In genomic region chr20:1173698-1174097, GRCh38 we compare ENCODE assay signal across 33 cellular contexts. TPM values are rescaled to one million over a fixed set of nuclear protein-coding genes. Genes with fewer than 3 reads are reported as not detected.
"Had no signal": no experiment of that assay in that cellular context is flagged by ENCODE, and none has a peak within 500 bp of the region (broad histone marks: within the 10 kb centered on the region; RNA-seq: fewer than 3 reads in every experiment).

No MANE protein-coding gene starts in this region.

- H3K4me3 ChIP-seq: gastroesophageal sphincter, heart left ventricle, suprapubic skin, tibial artery, upper lobe of right lung had no signal

- DNase-seq: activated CD4-positive, alpha-beta T cell treated with anti-CD3 and anti-CD28 coated beads for 36 hours; activated CD4-positive, CD25-positive, alpha-beta regulatory T cell; activated naive CD8-positive, alpha-beta T cell treated with anti-CD3 and anti-CD28 coated beads, Interleukin-2, amount 50 U/mL, for 24 hours; activated T-cell treated with anti-CD3 and anti-CD28 coated beads, Interleukin-2, amount 50 U/mL, for 1 hour; amygdala; caudate nucleus; heart left ventricle; hypothalamus; immature natural killer cell; naive thymus-derived CD4-positive, alpha-beta T cell; small intestine; stimulated activated CD4-positive, alpha-beta T cell treated with anti-CD3 and anti-CD28 coated beads, Interleukin-4, amount 100 ng/mL, for 4 hours; stimulated activated CD8-positive, alpha-beta memory T cell treated with anti-CD3 and anti-CD28 coated beads, Interleukin-4, amount 100 ng/mL, for 48 hours; stimulated activated naive CD4-positive, alpha-beta T cell; T-helper 1 cell; tibial artery; upper lobe of right lung had no signal

- H3K4me1 ChIP-seq: gastroesophageal sphincter, heart left ventricle, suprapubic skin, tibial artery, upper lobe of right lung had no signal

- ATAC-seq: activated CD4-positive, alpha-beta T cell treated with anti-CD3 and anti-CD28 coated beads for 36 hours; gastroesophageal sphincter; heart left ventricle; naive thymus-derived CD4-positive, alpha-beta T cell; sciatic nerve; upper lobe of right lung had no signal

- H3K27ac ChIP-seq: gastroesophageal sphincter, heart left ventricle, suprapubic skin, tibial artery, upper lobe of right lung had no signal

- H3K9me3 Mint-ChIP-seq: activated naive CD4-positive, alpha-beta T cell treated with anti-CD3 and anti-CD28 coated beads, Interleukin-2, amount 50 U/mL, for 24 hours; activated naive CD8-positive, alpha-beta T cell treated with anti-CD3 and anti-CD28 coated beads, Interleukin-2, amount 50 U/mL, for 24 hours; activated T-helper 1 cell treated with anti-CD3 and anti-CD28 coated beads, Interleukin-12 subunit alpha, Interleukin-12 subunit beta, Interleukin-2, Interleukin-4 antibody, amounts not matched to agents 30 ng/mL and 10 ng/mL and 1 ng/mL, durations not matched to agents 14 hours and 24 hours and 36 hours; immature natural killer cell; mesothelial cell of epicardium; naive thymus-derived CD4-positive, alpha-beta T cell; T-helper 2 cell treated with Interferon-gamma antibody and Interleukin-4, amounts not matched to agents 5 μg/mL and 100 μg/mL, for 36 hours had no signal

- H3K4me1 Mint-ChIP-seq: activated CD4-positive, alpha-beta T cell treated with anti-CD3 and anti-CD28 coated beads for 36 hours; activated naive CD4-positive, alpha-beta T cell treated with anti-CD3 and anti-CD28 coated beads, Interleukin-2, amount 50 U/mL, for 24 hours; activated naive CD8-positive, alpha-beta T cell treated with anti-CD3 and anti-CD28 coated beads, Interleukin-2, amount 50 U/mL, for 24 hours; immature natural killer cell; mesothelial cell of epicardium had no signal

- H3K4me3 Mint-ChIP-seq: activated CD4-positive, alpha-beta T cell treated with anti-CD3 and anti-CD28 coated beads for 36 hours; activated naive CD4-positive, alpha-beta T cell treated with anti-CD3 and anti-CD28 coated beads, Interleukin-2, amount 50 U/mL, for 24 hours; activated naive CD8-positive, alpha-beta T cell treated with anti-CD3 and anti-CD28 coated beads, Interleukin-2, amount 50 U/mL, for 24 hours; activated T-helper 1 cell treated with anti-CD3 and anti-CD28 coated beads, Interleukin-12 subunit alpha, Interleukin-12 subunit beta, Interleukin-2, Interleukin-4 antibody, amounts not matched to agents 30 ng/mL and 10 ng/mL and 1 ng/mL, durations not matched to agents 14 hours and 24 hours and 36 hours; immature natural killer cell; mesothelial cell of epicardium; naive thymus-derived CD4-positive, alpha-beta T cell; T-helper 2 cell treated with Interferon-gamma antibody and Interleukin-4, amounts not matched to agents 5 μg/mL and 100 μg/mL, for 36 hours had no signal

- H3K27me3 ChIP-seq: gastroesophageal sphincter, heart left ventricle, suprapubic skin, tibial artery, upper lobe of right lung had no signal

- H3K27ac Mint-ChIP-seq: activated CD4-positive, alpha-beta T cell treated with anti-CD3 and anti-CD28 coated beads for 36 hours; activated naive CD4-positive, alpha-beta T cell treated with anti-CD3 and anti-CD28 coated beads, Interleukin-2, amount 50 U/mL, for 24 hours; activated naive CD8-positive, alpha-beta T cell treated with anti-CD3 and anti-CD28 coated beads, Interleukin-2, amount 50 U/mL, for 24 hours; activated T-helper 1 cell treated with anti-CD3 and anti-CD28 coated beads, Interleukin-12 subunit alpha, Interleukin-12 subunit beta, Interleukin-2, Interleukin-4 antibody, amounts not matched to agents 30 ng/mL and 10 ng/mL and 1 ng/mL, durations not matched to agents 14 hours and 24 hours and 36 hours; immature natural killer cell; mesothelial cell of epicardium; progenitor cell of endocrine pancreas; T-helper 2 cell treated with Interferon-gamma antibody and Interleukin-4, amounts not matched to agents 5 μg/mL and 100 μg/mL, for 36 hours had no signal

- H3K9me3 ChIP-seq: gastroesophageal sphincter, heart left ventricle, suprapubic skin, tibial artery, upper lobe of right lung had no signal

- H3K27me3 Mint-ChIP-seq: activated CD4-positive, alpha-beta T cell treated with anti-CD3 and anti-CD28 coated beads for 36 hours; activated naive CD4-positive, alpha-beta T cell treated with anti-CD3 and anti-CD28 coated beads, Interleukin-2, amount 50 U/mL, for 24 hours; activated naive CD8-positive, alpha-beta T cell treated with anti-CD3 and anti-CD28 coated beads, Interleukin-2, amount 50 U/mL, for 24 hours; naive thymus-derived CD4-positive, alpha-beta T cell; progenitor cell of endocrine pancreas had no signal

RNA-seq across cellular contexts. Expression of gene TMEM74B, which starts 11.1 kb away (rescaled TPM):
- total RNA-seq: fibroblast of lung, fibroblast of villous mesenchyme, osteocyte had no signal
- polyA plus RNA-seq: fibroblast of lung, immature natural killer cell had no signal

RNA-seq across cellular contexts. Expression of gene C20orf202, which starts 29.6 kb away (rescaled TPM):
- total RNA-seq: activated CD4-positive, alpha-beta T cell treated with anti-CD3 and anti-CD28 coated beads for 36 hours; activated T-helper 1 cell treated with anti-CD3 and anti-CD28 coated beads, Interleukin-12 subunit alpha, Interleukin-12 subunit beta, Interleukin-2, Interleukin-4 antibody, amounts not matched to agents 30 ng/mL and 10 ng/mL and 1 ng/mL, durations not matched to agents 14 hours and 24 hours and 36 hours; endothelial cell of umbilical vein; kidney epithelial cell; osteocyte had no signal
- polyA plus RNA-seq: endothelial cell of umbilical vein, fibroblast of lung, immature natural killer cell had no signal

RNA-seq across cellular contexts. Expression of gene RAD21L1, which starts 52.1 kb away (rescaled TPM):
- total RNA-seq: activated T-helper 1 cell treated with anti-CD3 and anti-CD28 coated beads, Interleukin-12 subunit alpha, Interleukin-12 subunit beta, Interleukin-2, Interleukin-4 antibody, amounts not matched to agents 30 ng/mL and 10 ng/mL and 1 ng/mL, durations not matched to agents 14 hours and 24 hours and 36 hours; endothelial cell of umbilical vein; fibroblast of villous mesenchyme; gastroesophageal sphincter; heart left ventricle; kidney epithelial cell; mesothelial cell of epicardium; osteocyte; progenitor cell of endocrine pancreas; renal cortical epithelial cell; sciatic nerve; upper lobe of right lung had no signal
- polyA plus RNA-seq: esophagus, heart left ventricle, immature natural killer cell, neural cell, small intestine had no signal
